ENCODE assay signal across 24 cellular contexts in genomic region chr5:176131771-176132170, GRCh38.
"Had no signal": no experiment of that assay in that cellular context is flagged by ENCODE, and none has a peak within 500 bp of the region (broad histone marks: within the 10 kb centered on the region; RNA-seq: fewer than 3 reads in every experiment).

No MANE protein-coding gene starts in this region.

- DNase-seq: activated CD4-positive, alpha-beta T cell treated with anti-CD3 and anti-CD28 coated beads for 48 hours; activated CD4-positive, alpha-beta T cell treated with anti-CD3 and anti-CD28 coated beads, Interleukin-2, amount 50 U/mL, for 4 hours; activated CD4-positive, CD25-positive, alpha-beta regulatory T cell treated with anti-CD3 and anti-CD28 coated beads, Interleukin-2, amount 50 U/mL, for 72 hours; activated CD8-positive, alpha-beta T cell treated with anti-CD3 and anti-CD28 coated beads, Interleukin-2, amount 10 ng/mL, durations not matched to agents 7 days and 5 days; activated effector memory CD4-positive, alpha-beta T cell treated with anti-CD3 and anti-CD28 coated beads, Interleukin-2, amount 50 U/mL, for 16 hours; activated naive CD4-positive, alpha-beta T cell treated with Interleukin-2 at 50 U/mL for 16 hours; activated naive CD8-positive, alpha-beta T cell treated with anti-CD3 and anti-CD28 coated beads, Interleukin-2, amount 50 U/mL, for 24 hours; activated T-cell treated with anti-CD3 and anti-CD28 coated beads, Interleukin-2, amount 50 U/mL, for 24 hours; brain microvascular endothelial cell; Kasumi-1; NCI-H1105 treated with DMSO at 0.1 percent for 48 hours; NCI-H1436 treated with DMSO at 0.1 percent for 48 hours; NCI-H187; NCI-H2081; NCI-H510A treated with DMSO at 0.1 percent for 48 hours; NCI-H69; RPMI8226; T-helper 1 cell had no signal

- H3K36me3 ChIP-seq: brain microvascular endothelial cell, cardiac muscle cell had no signal

- H3K4me3 ChIP-seq: cardiac muscle cell, SK-N-MC had no signal

- H3K27ac ChIP-seq: brain microvascular endothelial cell, cardiac muscle cell, SK-N-MC had no signal

- ATAC-seq: activated CD8-positive, alpha-beta T cell treated with anti-CD3 and anti-CD28 coated beads, Interleukin-2, amount 10 ng/mL, durations not matched to agents 7 days and 5 days; activated naive CD4-positive, alpha-beta T cell treated with anti-CD3 and anti-CD28 coated beads, Interleukin-2, amount 50 U/mL, for 72 hours; activated naive CD8-positive, alpha-beta T cell treated with anti-CD3 and anti-CD28 coated beads, Interleukin-2, amount 50 U/mL, for 24 hours; Panc1; Right ventricle myocardium inferior; WTC11 had no signal
